ENCODE assay signal across 14 cellular contexts in genomic region chr20:32444474-32445220, GRCh38.
DNase-seq lines count a peak whose midpoint lies in the region; ATAC-seq lines count a peak whose summit lies in the region.
"Had no signal": no experiment of that assay in that cellular context is flagged by ENCODE, and none has a peak within 500 bp of the region (broad histone marks: within the 10 kb centered on the region; RNA-seq: fewer than 3 reads in every experiment).

No MANE protein-coding gene starts in this region.

- ATAC-seq in GM21528 (IDR thresholded peaks at IDR 0.05; ENCODE audit: low FRiP score, unreplicated experiment) (no peak), GM18870 (IDR thresholded peaks at IDR 0.05; ENCODE audit: unreplicated experiment) (no peak)
- ATAC-seq: foreskin keratinocyte had no signal

- intact Hi-C loops in activated T-helper 2 cell treated with anti-CD3 and anti-CD28 coated beads, Interferon-gamma antibody, Interleukin-2, Interleukin-4, amounts not matched to agents 10 μg/mL and 5 μg/mL and 100 μg/mL, durations not matched to agents 14 hours and 24 hours and 36 hours (cut with micrococcal nuclease), result no loop called here

- no peaks in the 10 kb centered on the region for H3K9me3 Mint-ChIP-seq in activated T-helper 2 cell treated with anti-CD3 and anti-CD28 coated beads, Interferon-gamma antibody, Interleukin-2, Interleukin-4, amounts not matched to agents 10 μg/mL and 5 μg/mL and 100 μg/mL, durations not matched to agents 14 hours and 24 hours and 36 hours

- H3K27me3 Mint-ChIP-seq in activated T-helper 2 cell treated with anti-CD3 and anti-CD28 coated beads, Interferon-gamma antibody, Interleukin-2, Interleukin-4, amounts not matched to agents 10 μg/mL and 5 μg/mL and 100 μg/mL, durations not matched to agents 14 hours and 24 hours and 36 hours (ENCODE audit: low read depth), result no peaks in the 10 kb centered on the region

- H3K27ac ChIP-seq in substantia nigra (ENCODE audit: low read depth, low read length, poor library complexity, severe bottlenecking), result peak overlapping the region; percentile 23
- H3K27ac ChIP-seq: foreskin keratinocyte, HL-60 had no signal

- DNase-seq in activated CD8-positive, alpha-beta memory T cell treated with anti-CD3 and anti-CD28 coated beads, Interleukin-2, amount 50 U/mL, for 48 hours, result peak; percentile 42
- no peak for DNase-seq in activated CD8-positive, alpha-beta memory T cell treated with anti-CD3 and anti-CD28 coated beads, Interleukin-2, amount 50 U/mL, for 4 hours
- DNase-seq in activated T-helper 2 cell treated with anti-CD3 and anti-CD28 coated beads, Interferon-gamma antibody, Interleukin-2, Interleukin-4, amounts not matched to agents 10 μg/mL and 5 μg/mL and 100 μg/mL, durations not matched to agents 14 hours and 24 hours and 36 hours (ENCODE audit: low spot score), result no peak
- peak; percentile 59 for DNase-seq in mesenteric fat pad (ENCODE audit: low spot score)
- DNase-seq in substantia nigra (lab: John Stamatoyannopoulos, UW), result no peak
- DNase-seq in hypothalamus (lab: John Stamatoyannopoulos, UW), result no peak
- DNase-seq: activated CD4-positive, alpha-beta T cell treated with anti-CD3 and anti-CD28 coated beads, Interleukin-2, amount 50 U/mL, for 4 hours; DMS53; NCI-H2227 treated with DMSO at 0.1 percent for 48 hours; T-helper 2 cell had no signal

- peaks cover 38% of the 10 kb centered on the region for H3K36me3 Mint-ChIP-seq in activated T-helper 2 cell treated with anti-CD3 and anti-CD28 coated beads, Interferon-gamma antibody, Interleukin-2, Interleukin-4, amounts not matched to agents 10 μg/mL and 5 μg/mL and 100 μg/mL, durations not matched to agents 14 hours and 24 hours and 36 hours (ENCODE audit: low read depth)

- peaks cover 4% of the 10 kb centered on the region for H3K4me1 Mint-ChIP-seq in activated T-helper 2 cell treated with anti-CD3 and anti-CD28 coated beads, Interferon-gamma antibody, Interleukin-2, Interleukin-4, amounts not matched to agents 10 μg/mL and 5 μg/mL and 100 μg/mL, durations not matched to agents 14 hours and 24 hours and 36 hours (ENCODE audit: low read depth)

- peak overlapping the region; percentile 59 for H3K27ac Mint-ChIP-seq in activated T-helper 2 cell treated with anti-CD3 and anti-CD28 coated beads, Interferon-gamma antibody, Interleukin-2, Interleukin-4, amounts not matched to agents 10 μg/mL and 5 μg/mL and 100 μg/mL, durations not matched to agents 14 hours and 24 hours and 36 hours

- no peak overlapping the region for H3K4me3 Mint-ChIP-seq in activated T-helper 2 cell treated with anti-CD3 and anti-CD28 coated beads, Interferon-gamma antibody, Interleukin-2, Interleukin-4, amounts not matched to agents 10 μg/mL and 5 μg/mL and 100 μg/mL, durations not matched to agents 14 hours and 24 hours and 36 hours (ENCODE audit: low read depth)

Comparison
In these comparisons a context has a peak if more than half of its experiments do, and no peak if none do; other contexts are left out.
1. DNase-seq: peak in activated CD8-positive, alpha-beta memory T cell treated with anti-CD3 and anti-CD28 coated beads, Interleukin-2, amount 50 U/mL, for 48 hours (single experiment) and mesenteric fat pad (single experiment); none in activated CD8-positive, alpha-beta memory T cell treated with anti-CD3 and anti-CD28 coated beads, Interleukin-2, amount 50 U/mL, for 4 hours (single experiment), activated T-helper 2 cell treated with anti-CD3 and anti-CD28 coated beads, Interferon-gamma antibody, Interleukin-2, Interleukin-4, amounts not matched to agents 10 μg/mL and 5 μg/mL and 100 μg/mL, durations not matched to agents 14 hours and 24 hours and 36 hours (single experiment), substantia nigra (0 of 49) and hypothalamus (0 of 51).